ENCODE assay signal across 24 cellular contexts in genomic region chr20:49870261-49870660, GRCh38. TPM values are rescaled to one million over a fixed set of nuclear protein-coding genes. Genes with fewer than 3 reads are reported as not detected.
DNase-seq lines count a peak whose midpoint lies in the region; ATAC-seq, FAIRE-seq and TF ChIP-seq lines count a peak whose summit lies in the region.
"Had no signal": no experiment of that assay in that cellular context is flagged by ENCODE, and none has a peak within 500 bp of the region (broad histone marks: within the 10 kb centered on the region; RNA-seq: fewer than 3 reads in every experiment).

No MANE protein-coding gene starts in this region.

- intact Hi-C loops in HepG2 (cut with micrococcal nuclease; ENCODE audit: unreplicated experiment), result no loop called here

- H4K20me1 ChIP-seq in HepG2 (ENCODE audit: insufficient read depth, low read length), result no peaks in the 10 kb centered on the region

- H3K36me3 ChIP-seq in HepG2 (replicated peaks in 1 of 2; ENCODE audit: control insufficient read depth in 1 of 2, insufficient read depth in 2 of 2, low read length in 2 of 2), result peaks cover 2 to 21% of the 10 kb centered on the region in 2 experiments; a peak in 3 of 5 replicates

- in situ Hi-C loops in HepG2 (cut with HindIII; ENCODE audit: extremely low pct_ligation_motif_present, low pct_unique_long_range_greater_than_20kb), result no loop called here

- POLR2A ChIA-PET in WTC11 (lab: Charles Lee), result no interaction called here
- POLR2A ChIA-PET in HepG2 (lab: Yijun Ruan, JAX), result no interaction called here

- no peak for TF ChIP-seq CTCF in WTC11 (IDR thresholded peaks at IDR 0.05)
- TF ChIP-seq CTCF in HepG2 (CRISPR knock-in tag; IDR thresholded peaks at IDR 0.05), result no peak

- H3K9me3 Mint-ChIP-seq in activated naive CD4-positive, alpha-beta T cell treated with anti-CD3 and anti-CD28 coated beads, Interleukin-2, amount 50 U/mL, for 24 hours, result no peaks in the 10 kb centered on the region
- H3K9me3 Mint-ChIP-seq in activated naive CD4-positive, alpha-beta T cell treated with anti-CD3 and anti-CD28 coated beads, Interleukin-2, amount 50 U/mL, for 72 hours, result no peaks in the 10 kb centered on the region
- no peaks in the 10 kb centered on the region for H3K9me3 Mint-ChIP-seq in WTC11
- no peaks in the 10 kb centered on the region for H3K9me3 Mint-ChIP-seq in stimulated activated memory B cell treated with anti-CD40 and anti-IgM and Interleukin-4, amounts not matched to agents 10 μg/mL and 1 μg/mL and 100 μg/mL, for 72 hours
- H3K9me3 Mint-ChIP-seq: CD14-positive monocyte, GM23338 had no signal

- FAIRE-seq in HepG2 (lab: Jason Lieb, UNC), result no peak
- FAIRE-seq: A204.1, D721Med, HTR-8/SVneo had no signal

- H3K4me1 ChIP-seq in HepG2 (ENCODE audit: insufficient read depth, low read length), result peaks cover 9% of the 10 kb centered on the region
- H3K4me1 ChIP-seq: HAP-1 had no signal

- no peak overlapping the region for H2AFZ ChIP-seq in HepG2 (ENCODE audit: low read length)
- H2AFZ ChIP-seq: GM23338 had no signal

- H3K79me2 ChIP-seq in HepG2 (ENCODE audit: insufficient read depth, low read length), result no peaks in the 10 kb centered on the region

- no peaks in the 10 kb centered on the region for H3K9me3 ChIP-seq in HepG2 (ENCODE audit: low read length)
- H3K9me3 ChIP-seq: HAP-1 had no signal

- no peak overlapping the region for H3K4me3 Mint-ChIP-seq in activated naive CD4-positive, alpha-beta T cell treated with anti-CD3 and anti-CD28 coated beads, Interleukin-2, amount 50 U/mL, for 24 hours
- H3K4me3 Mint-ChIP-seq in WTC11, result no peak overlapping the region
- H3K4me3 Mint-ChIP-seq in stimulated activated memory B cell treated with anti-CD40 and anti-IgM and Interleukin-4, amounts not matched to agents 10 μg/mL and 1 μg/mL and 100 μg/mL, for 72 hours, result no peak overlapping the region
- H3K4me3 Mint-ChIP-seq: B cell, CD14-positive monocyte, GM23338 had no signal

- H3K27me3 ChIP-seq in HepG2 (ENCODE audit: control insufficient read depth in 1 of 2, insufficient read depth in 2 of 2, low read length in 2 of 2), result no peaks in the 10 kb centered on the region

- ATAC-seq in activated naive CD4-positive, alpha-beta T cell treated with anti-CD3 and anti-CD28 coated beads, Interleukin-2, amount 50 U/mL, for 72 hours, result no peak
- no peak for ATAC-seq in WTC11
- ATAC-seq in HepG2, result no peak
- ATAC-seq in stimulated activated memory B cell treated with anti-CD40 and anti-IgM and Interleukin-4, amounts not matched to agents 10 μg/mL and 1 μg/mL and 100 μg/mL, for 72 hours, result no peak
- ATAC-seq: GM23338 had no signal

- CTCF ChIA-PET in WTC11 (lab: Charles Lee), result no interaction called here
- CTCF ChIA-PET in HepG2 (lab: Yijun Ruan, JAX; ENCODE audit: low intra/inter-chr PET ratio, low total read pairs), result no interaction called here

- BruUV-seq in HepG2 (replicated peaks; lab: Mats Ljungman, UMichigan), result no TSS peak

- H3K36me3 Mint-ChIP-seq in activated naive CD4-positive, alpha-beta T cell treated with anti-CD3 and anti-CD28 coated beads, Interleukin-2, amount 50 U/mL, for 24 hours, result peaks cover 8% of the 10 kb centered on the region
- peaks cover 0 to 6% of the 10 kb centered on the region in 2 donors for H3K36me3 Mint-ChIP-seq in activated naive CD4-positive, alpha-beta T cell treated with anti-CD3 and anti-CD28 coated beads, Interleukin-2, amount 50 U/mL, for 72 hours
- no peaks in the 10 kb centered on the region; the same call in 1 of the 2 replicates for H3K36me3 Mint-ChIP-seq in WTC11
- H3K36me3 Mint-ChIP-seq in stimulated activated memory B cell treated with anti-CD40 and anti-IgM and Interleukin-4, amounts not matched to agents 10 μg/mL and 1 μg/mL and 100 μg/mL, for 72 hours, result peaks cover 34% of the 10 kb centered on the region

- no peak overlapping the region for H3K4me3 ChIP-seq in HepG2 (replicated peaks in 1 of 3; ENCODE audit: insufficient read depth in 1 of 3, low read depth in 2 of 3, low read length in 3 of 3)
- H3K4me3 ChIP-seq: GM23338, HAP-1 had no signal

- no peak for TF ChIP-seq POLR2A in HepG2 (IDR thresholded peaks at IDR 0.05; ENCODE audit: insufficient read depth in 1 of 2, low read depth in 2 of 2, low read length in 2 of 2)

- no peak for DNase-seq in activated naive CD4-positive, alpha-beta T cell treated with anti-CD3 and anti-CD28 coated beads, Interleukin-2, amount 50 U/mL, for 72 hours (ENCODE audit: low spot score in 2 of 2)
- DNase-seq in WTC11 (ENCODE audit: low spot score) (no peak), HepG2 (ENCODE audit: low spot score) (no peak), NCI-H2107 treated with DMSO at 0.1 percent for 48 hours (lab: John Stamatoyannopoulos, UW; ENCODE audit: unreplicated experiment) (no peak), Ammon's horn (ENCODE audit: low spot score) (no peak)
- DNase-seq: DMS53, GDM1, IMR-90, NCI-H1105, NCI-H2029 treated with DMSO at 0.1 percent for 48 hours, NCI-H2171, NCI-H345, NCI-H524, NCI-H82, SHP77 had no signal

- H3K27me3 Mint-ChIP-seq in activated naive CD4-positive, alpha-beta T cell treated with anti-CD3 and anti-CD28 coated beads, Interleukin-2, amount 50 U/mL, for 24 hours, result no peaks in the 10 kb centered on the region
- H3K27me3 Mint-ChIP-seq in WTC11 (ENCODE audit: low read depth), result no peaks in the 10 kb centered on the region
- H3K27me3 Mint-ChIP-seq in stimulated activated memory B cell treated with anti-CD40 and anti-IgM and Interleukin-4, amounts not matched to agents 10 μg/mL and 1 μg/mL and 100 μg/mL, for 72 hours, result no peaks in the 10 kb centered on the region
- H3K27me3 Mint-ChIP-seq: B cell had no signal

- H3K4me1 Mint-ChIP-seq in activated naive CD4-positive, alpha-beta T cell treated with anti-CD3 and anti-CD28 coated beads, Interleukin-2, amount 50 U/mL, for 24 hours, result no peaks in the 10 kb centered on the region
- H3K4me1 Mint-ChIP-seq in WTC11, result peaks cover 15% of the 10 kb centered on the region
- H3K4me1 Mint-ChIP-seq in stimulated activated memory B cell treated with anti-CD40 and anti-IgM and Interleukin-4, amounts not matched to agents 10 μg/mL and 1 μg/mL and 100 μg/mL, for 72 hours, result peaks cover 35% of the 10 kb centered on the region

- TF ChIP-seq EP300 in HepG2 (IDR thresholded peaks at IDR 0.05; ENCODE audit: low read depth in 2 of 2, low read length in 2 of 2) (no peak), HepG2 (CRISPR knock-in tag; IDR thresholded peaks at IDR 0.05; ENCODE audit: borderline replicate concordance) (no peak)

- WGBS in HepG2 (ENCODE audit: low lambda C conversion rate), result 94% methylated on average over 5 of the region's 5 CpGs

- no peak overlapping the region for H3K9ac ChIP-seq in HepG2 (ENCODE audit: insufficient read depth, low read depth, low read length)

- peak overlapping the region; percentile 5 for H3K27ac Mint-ChIP-seq in activated naive CD4-positive, alpha-beta T cell treated with anti-CD3 and anti-CD28 coated beads, Interleukin-2, amount 50 U/mL, for 24 hours
- peak overlapping the region in 1 of 2 donors; percentile 95 for H3K27ac Mint-ChIP-seq in activated naive CD4-positive, alpha-beta T cell treated with anti-CD3 and anti-CD28 coated beads, Interleukin-2, amount 50 U/mL, for 72 hours
- H3K27ac Mint-ChIP-seq in WTC11, result 0 out of 2 replicates have a peak overlapping the region, but pooled peaks have one; percentile 51
- H3K27ac Mint-ChIP-seq in stimulated activated memory B cell treated with anti-CD40 and anti-IgM and Interleukin-4, amounts not matched to agents 10 μg/mL and 1 μg/mL and 100 μg/mL, for 72 hours, result peak overlapping the region; percentile 61
- H3K27ac Mint-ChIP-seq: B cell, GM23338 had no signal

- no peak overlapping the region for H3K4me2 ChIP-seq in HepG2 (ENCODE audit: low read depth, low read length)
- H3K4me2 ChIP-seq: GM23338 had no signal

- H3K27ac ChIP-seq in HepG2 (ENCODE audit: extremely low read length, insufficient read depth, low read length), result no peak overlapping the region

- no peak for TF ChIP-seq RAD21 in HepG2 (CRISPR knock-in tag; IDR thresholded peaks at IDR 0.05)

RNA-seq across cellular contexts. Expression of gene SPATA2, which starts 45.1 kb away (rescaled TPM):
- 1 to 10 TPM; 7.2 to 7.9 TPM for total RNA-seq in activated naive CD4-positive, alpha-beta T cell treated with anti-CD3 and anti-CD28 coated beads, Interleukin-2, amount 50 U/mL, for 72 hours
- total RNA-seq in WTC11 (2021) (10.1 to 11.3 TPM (median 11.3 TPM) in 3 replicates), HepG2 (2016; rRNA removed; fragmentation: Illumina TruSeq; extraction: Trizol) (3.2 and 4.3 TPM in 2 replicates)
- 1.9 TPM in 2 replicates for total RNA-seq in HepG2 (2016; cell fraction: cytosol; rRNA removed; fragmentation: Illumina TruSeq; extraction: Trizol; ENCODE audit: low read depth)
- total RNA-seq in HepG2 (2016; cell fraction: insoluble cytoplasmic fraction; rRNA removed; fragmentation: Illumina TruSeq; extraction: Trizol), result 3.3 and 3.4 TPM in 2 replicates
- total RNA-seq in HepG2 (2016; cell fraction: membrane; rRNA removed; fragmentation: Illumina TruSeq; extraction: Trizol), result 5.6 and 6.9 TPM in 2 replicates
- total RNA-seq in HepG2 (2016; cell fraction: nucleus; rRNA removed; fragmentation: Illumina TruSeq; extraction: Trizol), result 3.5 and 4.4 TPM in 2 replicates
- polyA plus RNA-seq in HepG2 (2011; rRNA removed), result 8.7 and 9.5 TPM in 2 replicates
- polyA plus RNA-seq in HepG2 (2011; cell fraction: cytosol; rRNA removed), result 6.2 and 6.7 TPM in 2 replicates
- polyA plus RNA-seq in HepG2 (2011; cell fraction: nucleus; rRNA removed), result 9.5 and 9.7 TPM in 2 replicates
- polyA plus RNA-seq in HepG2 (2012), result 7.5 and 8.6 TPM in 2 replicates
- 2.9 and 3.5 TPM in 2 replicates for polyA plus RNA-seq in HepG2 (2016; cell fraction: cytosol; fragmentation: Illumina TruSeq; extraction: Trizol; ENCODE audit: low read depth)
- 8.7 and 11.5 TPM in 2 replicates for polyA plus RNA-seq in HepG2 (2016; cell fraction: insoluble cytoplasmic fraction; fragmentation: Illumina TruSeq; extraction: Trizol; ENCODE audit: low read depth)
- 9.3 and 9.7 TPM in 2 replicates for polyA plus RNA-seq in HepG2 (2016; cell fraction: membrane; fragmentation: Illumina TruSeq; extraction: Trizol; ENCODE audit: low read depth)
- 11.3 and 13.5 TPM in 2 replicates for polyA plus RNA-seq in HepG2 (2016; cell fraction: nucleus; fragmentation: Illumina TruSeq; extraction: Trizol; ENCODE audit: insufficient read depth, low read depth)
- 11.4 and 11.8 TPM in 2 replicates for polyA minus RNA-seq in HepG2 (2011; rRNA and poly(A)+ RNA removed; ENCODE audit: low replicate concordance)
- 6.0 and 6.9 TPM in 2 replicates for polyA minus RNA-seq in HepG2 (2011; cell fraction: cytosol; rRNA and poly(A)+ RNA removed)
- 5.5 and 6.7 TPM in 2 replicates for polyA minus RNA-seq in HepG2 (2011; cell fraction: nucleus; rRNA and poly(A)+ RNA removed)

RNA-seq across cellular contexts. Expression of gene SLC9A8, which starts 57.6 kb away (rescaled TPM):
- total RNA-seq in activated naive CD4-positive, alpha-beta T cell treated with anti-CD3 and anti-CD28 coated beads, Interleukin-2, amount 50 U/mL, for 72 hours, result 10 to 100 TPM; 10.7 to 16.2 TPM
- total RNA-seq in WTC11 (2021) (6.3 to 6.5 TPM (median 6.5 TPM) in 3 replicates), HepG2 (2016; rRNA removed; fragmentation: Illumina TruSeq; extraction: Trizol) (2.6 and 7.4 TPM in 2 replicates)
- 1.6 TPM in 2 replicates for total RNA-seq in HepG2 (2016; cell fraction: cytosol; rRNA removed; fragmentation: Illumina TruSeq; extraction: Trizol; ENCODE audit: low read depth)
- total RNA-seq in HepG2 (2016; cell fraction: insoluble cytoplasmic fraction; rRNA removed; fragmentation: Illumina TruSeq; extraction: Trizol), result 2.1 and 7.4 TPM in 2 replicates
- total RNA-seq in HepG2 (2016; cell fraction: membrane; rRNA removed; fragmentation: Illumina TruSeq; extraction: Trizol), result 2.2 and 2.6 TPM in 2 replicates
- total RNA-seq in HepG2 (2016; cell fraction: nucleus; rRNA removed; fragmentation: Illumina TruSeq; extraction: Trizol), result 13.8 and 19.0 TPM in 2 replicates
- polyA plus RNA-seq in HepG2 (2011; rRNA removed), result 4.1 and 4.7 TPM in 2 replicates
- polyA plus RNA-seq in HepG2 (2011; cell fraction: cytosol; rRNA removed), result 1.4 and 1.8 TPM in 2 replicates
- 17.3 and 20.8 TPM in 2 replicates for polyA plus RNA-seq in HepG2 (2011; cell fraction: nucleus; rRNA removed)
- polyA plus RNA-seq in HepG2 (2012), result 5.9 and 6.1 TPM in 2 replicates
- polyA plus RNA-seq in HepG2 (2016; cell fraction: cytosol; fragmentation: Illumina TruSeq; extraction: Trizol; ENCODE audit: low read depth), result 0.68 and 0.75 TPM in 2 replicates
- 1.7 and 2.2 TPM in 2 replicates for polyA plus RNA-seq in HepG2 (2016; cell fraction: insoluble cytoplasmic fraction; fragmentation: Illumina TruSeq; extraction: Trizol; ENCODE audit: low read depth)
- polyA plus RNA-seq in HepG2 (2016; cell fraction: membrane; fragmentation: Illumina TruSeq; extraction: Trizol; ENCODE audit: low read depth), result 1.2 and 1.5 TPM in 2 replicates
- polyA plus RNA-seq in HepG2 (2016; cell fraction: nucleus; fragmentation: Illumina TruSeq; extraction: Trizol; ENCODE audit: insufficient read depth, low read depth), result 21.2 and 22.1 TPM in 2 replicates
- polyA minus RNA-seq in HepG2 (2011; rRNA and poly(A)+ RNA removed; ENCODE audit: low replicate concordance), result 25.8 and 28.2 TPM in 2 replicates
- 0.88 and 2.2 TPM in 2 replicates for polyA minus RNA-seq in HepG2 (2011; cell fraction: cytosol; rRNA and poly(A)+ RNA removed)
- 26.4 and 27.8 TPM in 2 replicates for polyA minus RNA-seq in HepG2 (2011; cell fraction: nucleus; rRNA and poly(A)+ RNA removed)
